20 cellular contexts compared by ENCODE assay signal in genomic region chr6:43504756-43505593, GRCh38. TPM values are rescaled to one million over a fixed set of nuclear protein-coding genes. Genes with fewer than 3 reads are reported as not detected.
"Had no signal": no experiment of that assay in that cellular context is flagged by ENCODE, and none has a peak within 500 bp of the region (broad histone marks: within the 10 kb centered on the region; RNA-seq: fewer than 3 reads in every experiment).

No MANE protein-coding gene starts in this region.

- FAIRE-seq: urothelium cell line had no signal

- H3K4me3 Mint-ChIP-seq: endodermal cell; naive thymus-derived CD4-positive, alpha-beta T cell; nephron progenitor cell; type B pancreatic cell had no signal

- H3K4me3 ChIP-seq: coronary artery, hepatocyte, psoas muscle had no signal

- H3K79me2 ChIP-seq: hepatocyte, parathyroid adenoma had no signal

- H3K9me3 ChIP-seq: psoas muscle had no signal

- H3K9ac ChIP-seq: parathyroid adenoma had no signal

- H3K4me2 ChIP-seq: hepatocyte had no signal

- H2AFZ ChIP-seq: hepatocyte, parathyroid adenoma had no signal

- H3K27ac ChIP-seq: coronary artery, hepatocyte, parathyroid adenoma, psoas muscle had no signal

- DNase-seq: effector CD4-positive, alpha-beta T cell; foreskin melanocyte; head of caudate nucleus; mesendoderm; naive thymus-derived CD4-positive, alpha-beta T cell; nephron progenitor cell; retina; stimulated activated CD4-positive, alpha-beta T cell treated with anti-CD3 and anti-CD28 coated beads, Interleukin-2, amount 100 ng/mL, for 24 hours; stimulated activated CD4-positive, alpha-beta T cell treated with anti-CD3 and anti-CD28 coated beads, Interleukin-4, amount 100 ng/mL, for 4 hours; stimulated activated naive CD4-positive, alpha-beta T cell treated with Interleukin-2 at 50 U/mL for 16 hours had no signal

- H3K36me3 Mint-ChIP-seq: type B pancreatic cell had no signal

- ATAC-seq: naive thymus-derived CD4-positive, alpha-beta T cell; psoas muscle; sciatic nerve had no signal

- H3K9me3 Mint-ChIP-seq: endodermal cell, nephron progenitor cell, type B pancreatic cell had no signal

- H3K27ac Mint-ChIP-seq: endodermal cell, nephron progenitor cell, type B pancreatic cell had no signal

RNA-seq across cellular contexts. Expression of gene LRRC73, which starts 5.2 kb away (rescaled TPM):
- total RNA-seq: hepatocyte, kidney epithelial cell, mononuclear cell had no signal
- polyA plus RNA-seq: naive thymus-derived CD4-positive, alpha-beta T cell had no signal

RNA-seq across cellular contexts. Expression of gene DLK2, which starts 49.6 kb away (rescaled TPM):
- total RNA-seq: endodermal cell, kidney epithelial cell had no signal
